ENCODE assay signal across 7 cellular contexts in the genomic region with DNA sequence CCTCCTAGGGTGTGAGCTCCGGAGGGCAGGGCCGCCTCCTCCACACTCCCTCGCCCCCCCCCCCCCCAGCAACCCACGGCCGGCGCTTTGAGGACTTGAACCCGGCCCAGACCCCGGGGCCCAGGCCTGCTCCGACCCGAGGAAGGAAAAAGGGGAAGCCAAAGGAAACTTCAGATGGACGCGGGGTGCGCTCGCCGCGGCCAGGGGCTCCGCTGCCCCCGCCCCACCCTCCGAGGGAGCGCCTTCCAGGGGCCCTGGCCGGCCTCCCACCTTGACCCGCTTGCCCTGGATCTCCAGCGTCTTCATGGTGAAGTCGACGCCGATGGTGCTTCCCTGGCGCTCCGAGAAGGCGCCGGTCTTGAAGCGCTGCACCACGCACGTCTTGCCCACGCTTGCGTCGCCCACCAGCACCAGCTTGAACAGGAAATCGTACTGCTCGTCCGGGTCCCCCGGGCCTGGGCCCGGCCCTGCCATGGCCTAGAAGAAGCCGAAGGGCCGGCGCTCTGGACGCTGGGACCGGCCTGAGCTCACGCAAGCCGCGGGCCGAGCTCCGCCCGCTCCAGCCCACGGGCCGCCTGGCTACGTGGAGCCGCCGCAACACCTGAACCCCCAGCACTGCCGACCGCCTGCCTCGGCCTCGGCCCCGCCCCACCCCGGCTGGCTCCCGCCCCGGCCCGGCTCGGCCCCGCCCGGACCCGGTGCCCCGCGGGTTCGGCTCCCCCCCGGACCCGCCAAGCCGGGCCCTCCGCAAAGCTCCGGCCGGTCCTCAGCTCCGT. TPM values are rescaled to one million over a fixed set of nuclear protein-coding genes. Genes with fewer than 3 reads are reported as not detected.
DNase-seq lines count a peak whose midpoint lies in the region; ATAC-seq, FAIRE-seq and TF ChIP-seq lines count a peak whose summit lies in the region.

No MANE protein-coding gene starts in this region.

- no peaks in the 10 kb centered on the region for H3K9me3 Mint-ChIP-seq in activated CD4-positive, alpha-beta T cell treated with anti-CD3 and anti-CD28 coated beads, Interleukin-2, amount 10 ng/mL, durations not matched to agents 24 days and 14 days
- no peaks in the 10 kb centered on the region for H3K9me3 Mint-ChIP-seq in endodermal cell
- H3K9me3 Mint-ChIP-seq in naive thymus-derived CD4-positive, alpha-beta T cell = no peaks in the 10 kb centered on the region

- no peak for DNase-seq in activated CD4-positive, alpha-beta T cell treated with anti-CD3 and anti-CD28 coated beads, Interleukin-2, amount 10 ng/mL, durations not matched to agents 24 days and 14 days
- peak; percentile 76 for DNase-seq in endodermal cell
- DNase-seq in naive thymus-derived CD4-positive, alpha-beta T cell = peak in 4 of 9 donors; percentile 35 to 57 (median 52)
- DNase-seq in RCC 7860 (ENCODE audit: low spot score) = no peak
- no peak for DNase-seq in kidney tubule cell (ENCODE audit: low spot score)

- peak overlapping the region; percentile 74 for H3K9ac ChIP-seq in endodermal cell (ENCODE audit: extremely low read depth, low read length, poor library complexity, severe bottlenecking)

- ATAC-seq in GM18867 (IDR thresholded peaks at IDR 0.05; ENCODE audit: unreplicated experiment) = peak; percentile 0
- peak; percentile 1 for ATAC-seq in HG03354 (IDR thresholded peaks at IDR 0.05; ENCODE audit: poor library complexity, severe bottlenecking, unreplicated experiment)
- no peak for ATAC-seq in naive thymus-derived CD4-positive, alpha-beta T cell

- intact Hi-C loops in activated CD4-positive, alpha-beta T cell treated with anti-CD3 and anti-CD28 coated beads, Interleukin-2, amount 10 ng/mL, durations not matched to agents 24 days and 14 days (cut with micrococcal nuclease) = loop anchor here (2.0 to 5.0 kb wide), 8 partner anchors 54 to 504 kb away; no protein-coding TSS in a partner anchor
- intact Hi-C loops in naive thymus-derived CD4-positive, alpha-beta T cell (cut with micrococcal nuclease) = loop anchor here (1.0 to 10.0 kb wide), 11 partner anchors 52 to 504 kb away; a partner anchor contains a TSS

- WGBS in endodermal cell (ENCODE audit: insufficient coverage in 1 of 2, insufficient read length in 1 of 2), 2 experiments = 0% methylated on average over 13 to 75 of the region's 80 CpGs

- peaks cover 30% of the 10 kb centered on the region for H3K4me1 ChIP-seq in endodermal cell (ENCODE audit: control insufficient read depth, insufficient read depth, low read length)
- peaks cover 25 to 32% of the 10 kb centered on the region in 2 donors for H3K4me1 ChIP-seq in naive thymus-derived CD4-positive, alpha-beta T cell (ENCODE audit: control insufficient read depth in 2 of 2, insufficient read depth in 2 of 2, low read length in 2 of 2)

- H3K4me3 ChIP-seq in endodermal cell (ENCODE audit: low read length) = peak overlapping the region; percentile 89
- peak overlapping the region; percentile 95 for H3K4me3 ChIP-seq in naive thymus-derived CD4-positive, alpha-beta T cell (ENCODE audit: low read length)

- CTCF ChIA-PET in naive thymus-derived CD4-positive, alpha-beta T cell (lab: Charles Lee) = interaction anchor here (0.5 to 3.9 kb wide), 14 partner anchors 9 to 155 kb away, joined by 3 to 47 read pairs (median 4); no protein-coding TSS in a partner anchor

- no peak for FAIRE-seq in RCC 7860 (lab: Jason Lieb, UNC)

- no peak overlapping the region for H3K27ac ChIP-seq in endodermal cell (ENCODE audit: low read depth, low read length)
- H3K27ac ChIP-seq in naive thymus-derived CD4-positive, alpha-beta T cell (ENCODE audit: low read depth, low read length) = peak overlapping the region; percentile 83

- H3K4me3 Mint-ChIP-seq in activated CD4-positive, alpha-beta T cell treated with anti-CD3 and anti-CD28 coated beads, Interleukin-2, amount 10 ng/mL, durations not matched to agents 24 days and 14 days = peak overlapping the region; percentile 94
- H3K4me3 Mint-ChIP-seq in endodermal cell = peak overlapping the region; percentile 83
- H3K4me3 Mint-ChIP-seq in naive thymus-derived CD4-positive, alpha-beta T cell = peak overlapping the region; percentile 86 to 99 (median 98)

- H3K9me3 ChIP-seq in endodermal cell (ENCODE audit: control insufficient read depth, low read length) = no peaks in the 10 kb centered on the region
- H3K9me3 ChIP-seq in naive thymus-derived CD4-positive, alpha-beta T cell (ENCODE audit: control insufficient read depth in 2 of 3, low read length in 3 of 3) = no peaks in the 10 kb centered on the region

- H3K27me3 ChIP-seq in endodermal cell (ENCODE audit: control insufficient read depth, insufficient read depth, low read length, poor library complexity, severe bottlenecking) = no peaks in the 10 kb centered on the region
- no peaks in the 10 kb centered on the region for H3K27me3 ChIP-seq in naive thymus-derived CD4-positive, alpha-beta T cell (ENCODE audit: control insufficient read depth in 2 of 2, insufficient read depth in 2 of 2, low read length in 2 of 2)

- H3K4me1 Mint-ChIP-seq in activated CD4-positive, alpha-beta T cell treated with anti-CD3 and anti-CD28 coated beads, Interleukin-2, amount 10 ng/mL, durations not matched to agents 24 days and 14 days = peaks cover 48% of the 10 kb centered on the region
- H3K4me1 Mint-ChIP-seq in endodermal cell = peaks cover 48% of the 10 kb centered on the region
- H3K4me1 Mint-ChIP-seq in naive thymus-derived CD4-positive, alpha-beta T cell = peaks cover 26 to 53% (median 36%) of the 10 kb centered on the region in 7 donors

- peak overlapping the region; percentile 99 for H3K27ac Mint-ChIP-seq in activated CD4-positive, alpha-beta T cell treated with anti-CD3 and anti-CD28 coated beads, Interleukin-2, amount 10 ng/mL, durations not matched to agents 24 days and 14 days
- peak overlapping the region; percentile 94 for H3K27ac Mint-ChIP-seq in endodermal cell
- peak overlapping the region; percentile 92 to 100 (median 97) for H3K27ac Mint-ChIP-seq in naive thymus-derived CD4-positive, alpha-beta T cell

- POLR2A ChIA-PET in naive thymus-derived CD4-positive, alpha-beta T cell (lab: Charles Lee) = interaction anchor here (0.6 to 8.9 kb wide), 33 partner anchors 11 to 471 kb away, joined by 3 to 111 read pairs (median 6); a partner anchor contains a TSS

- H3K36me3 ChIP-seq in endodermal cell (ENCODE audit: control insufficient read depth, insufficient read depth, low read length) = peaks cover 10% of the 10 kb centered on the region
- peaks cover 0 to 22% (median 6%) of the 10 kb centered on the region in 3 experiments for H3K36me3 ChIP-seq in naive thymus-derived CD4-positive, alpha-beta T cell (ENCODE audit: control insufficient read depth in 2 of 3, insufficient read depth in 3 of 3, low read length in 3 of 3)

- no peaks in the 10 kb centered on the region for H3K27me3 Mint-ChIP-seq in activated CD4-positive, alpha-beta T cell treated with anti-CD3 and anti-CD28 coated beads, Interleukin-2, amount 10 ng/mL, durations not matched to agents 24 days and 14 days
- no peaks in the 10 kb centered on the region for H3K27me3 Mint-ChIP-seq in endodermal cell (ENCODE audit: insufficient read depth)
- H3K27me3 Mint-ChIP-seq in naive thymus-derived CD4-positive, alpha-beta T cell = no peaks in the 10 kb centered on the region

- peaks cover 43% of the 10 kb centered on the region for H3K36me3 Mint-ChIP-seq in activated CD4-positive, alpha-beta T cell treated with anti-CD3 and anti-CD28 coated beads, Interleukin-2, amount 10 ng/mL, durations not matched to agents 24 days and 14 days (ENCODE audit: low read depth)
- peaks cover 9% of the 10 kb centered on the region for H3K36me3 Mint-ChIP-seq in endodermal cell (ENCODE audit: low read depth)
- H3K36me3 Mint-ChIP-seq in naive thymus-derived CD4-positive, alpha-beta T cell = peaks cover 6 to 35% (median 32%) of the 10 kb centered on the region in 5 donors

- peak; percentile 48 for TF ChIP-seq CTCF in endodermal cell (conservative IDR thresholded peaks at IDR 0.05)

RNA-seq across cellular contexts. Expression of a gene that starts 0.4 kb away (rescaled TPM):
- total RNA-seq in activated CD4-positive, alpha-beta T cell treated with anti-CD3 and anti-CD28 coated beads, Interleukin-2, amount 10 ng/mL, durations not matched to agents 24 days and 14 days = 42.5 and 44.3 TPM in 2 replicates
- total RNA-seq in endodermal cell = 10 to 100 TPM; 34.5 to 38.1 TPM
- polyA plus RNA-seq in endodermal cell (2013, experiment 1 of 2) = 7.3 TPM
- 5.5 TPM for polyA plus RNA-seq in endodermal cell (2013, experiment 2 of 2)
- 100 to 1,000 TPM in 2 of 5 experiments, 10 to 100 TPM in 3; 58.6 to 122 (median 72.8) TPM for total RNA-seq in naive thymus-derived CD4-positive, alpha-beta T cell
- polyA plus RNA-seq in naive thymus-derived CD4-positive, alpha-beta T cell = 10 to 100 TPM; 27.2 to 56.0 TPM

RNA-seq across cellular contexts. Expression of a gene that starts 39.7 kb away (rescaled TPM):
- total RNA-seq in activated CD4-positive, alpha-beta T cell treated with anti-CD3 and anti-CD28 coated beads, Interleukin-2, amount 10 ng/mL, durations not matched to agents 24 days and 14 days = 73.8 and 83.7 TPM in 2 replicates
- 10 to 100 TPM; 28.9 to 32.9 TPM for total RNA-seq in endodermal cell
- polyA plus RNA-seq in endodermal cell (2013, experiment 1 of 2) = 24.1 TPM
- polyA plus RNA-seq in endodermal cell (2013, experiment 2 of 2) = 19.7 TPM
- 10 to 100 TPM; 27.6 to 65.1 (median 37.4) TPM for total RNA-seq in naive thymus-derived CD4-positive, alpha-beta T cell
- polyA plus RNA-seq in naive thymus-derived CD4-positive, alpha-beta T cell = 100 to 1,000 TPM; 115 to 130 TPM
